Comparison of ENCODE assay signal across 9 cellular contexts in the genomic region with DNA sequence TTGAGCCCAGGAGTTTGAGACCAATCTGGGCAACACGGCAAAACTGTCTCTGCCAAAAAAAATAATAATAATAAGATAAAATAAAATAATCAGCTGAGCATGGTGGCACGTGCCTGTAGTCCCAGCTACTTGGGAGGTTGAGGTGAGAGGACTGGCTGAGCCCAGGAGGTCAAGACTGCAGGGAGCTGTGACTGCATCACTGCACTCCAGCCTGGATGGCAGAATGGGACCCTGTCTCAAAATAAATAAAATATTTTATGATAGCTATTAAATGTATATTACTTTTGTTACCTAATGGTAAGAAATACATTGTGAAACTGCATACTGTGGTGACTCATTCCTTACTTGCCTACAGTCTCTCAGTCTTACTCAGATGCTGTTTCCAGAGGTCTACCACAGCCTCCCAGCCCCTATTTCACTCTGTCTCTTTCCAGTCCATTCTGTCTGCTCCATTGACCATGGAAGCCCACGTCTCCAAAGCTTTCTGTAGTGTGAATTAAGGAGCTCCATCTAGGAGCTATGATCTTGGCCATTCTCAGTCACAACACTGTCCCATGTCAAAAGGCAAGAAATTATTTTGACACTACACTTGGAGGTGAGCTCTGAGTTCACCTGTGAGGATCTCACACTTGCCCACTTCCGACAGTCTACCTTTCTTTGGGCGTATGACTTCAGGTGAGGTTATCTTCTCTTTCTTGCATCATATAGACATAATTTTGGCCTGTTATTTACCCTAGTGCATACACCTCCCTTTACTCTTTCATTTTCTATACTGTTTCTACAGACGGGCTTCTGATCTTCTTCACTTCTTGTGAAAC. TPM values are rescaled to one million over a fixed set of nuclear protein-coding genes. Genes with fewer than 3 reads are reported as not detected.
DNase-seq lines count a peak whose midpoint lies in the region; ATAC-seq and TF ChIP-seq lines count a peak whose summit lies in the region.
"Had no signal": no experiment of that assay in that cellular context is flagged by ENCODE, and none has a peak within 500 bp of the region (broad histone marks: within the 10 kb centered on the region; RNA-seq: fewer than 3 reads in every experiment).

No MANE protein-coding gene starts in this region.

- TF ChIP-seq CTCF in glutamatergic neuron (IDR thresholded peaks at IDR 0.05; ENCODE audit: partially characterized antibody, unreplicated experiment), result no peak

- no peaks in the 10 kb centered on the region for H3K27me3 Mint-ChIP-seq in glutamatergic neuron (ENCODE audit: unreplicated experiment)
- H3K27me3 Mint-ChIP-seq: B cell had no signal

- peak; percentile 96 for ATAC-seq in HG03039 (IDR thresholded peaks at IDR 0.05; ENCODE audit: unreplicated experiment)

- no peaks in the 10 kb centered on the region for H3K36me3 Mint-ChIP-seq in glutamatergic neuron (ENCODE audit: unreplicated experiment)

- H3K27ac Mint-ChIP-seq in glutamatergic neuron (ENCODE audit: unreplicated experiment), result no peak overlapping the region
- H3K27ac Mint-ChIP-seq: B cell had no signal

- peaks cover 3% of the 10 kb centered on the region for H3K9me3 Mint-ChIP-seq in glutamatergic neuron (ENCODE audit: unreplicated experiment)

- H3K4me3 Mint-ChIP-seq in glutamatergic neuron (ENCODE audit: unreplicated experiment), result no peak overlapping the region
- H3K4me3 Mint-ChIP-seq: B cell had no signal

- DNase-seq in activated CD4-positive, alpha-beta T cell treated with anti-CD3 and anti-CD28 coated beads for 4 hours, result peak; percentile 26 to 35
- DNase-seq in activated CD4-positive, alpha-beta T cell treated with anti-CD3 and anti-CD28 coated beads, Interleukin-2, amount 50 U/mL, for 1 hour, result no peak
- DNase-seq in activated CD4-positive, alpha-beta T cell treated with anti-CD3 and anti-CD28 coated beads, Interleukin-2, amount 50 U/mL, for 48 hours, result peak; percentile 33 to 58
- DNase-seq in stimulated activated CD4-positive, alpha-beta T cell treated with anti-CD3 and anti-CD28 coated beads, Interleukin-4, amount 100 ng/mL, for 1 hour, result peak; percentile 24
- DNase-seq in NCI-H2081 (lab: John Stamatoyannopoulos, UW) (no peak), glutamatergic neuron (no peak), NCI-H146 treated with DMSO at 0.1 percent for 48 hours (lab: John Stamatoyannopoulos, UW; ENCODE audit: unreplicated experiment) (no peak)

- peaks cover 12% of the 10 kb centered on the region for H3K4me1 Mint-ChIP-seq in glutamatergic neuron (ENCODE audit: low read depth, unreplicated experiment)

RNA-seq across cellular contexts. Expression of a gene that starts 22.4 kb away (rescaled TPM):
- total RNA-seq in glutamatergic neuron (ENCODE audit: unreplicated experiment), result 45.7 TPM

Comparison
In these comparisons a context has a peak if more than half of its experiments do, and no peak if none do; other contexts are left out.
1. DNase-seq: peak in activated CD4-positive, alpha-beta T cell treated with anti-CD3 and anti-CD28 coated beads for 4 hours (2 of 2), activated CD4-positive, alpha-beta T cell treated with anti-CD3 and anti-CD28 coated beads, Interleukin-2, amount 50 U/mL, for 48 hours (2 of 2) and stimulated activated CD4-positive, alpha-beta T cell treated with anti-CD3 and anti-CD28 coated beads, Interleukin-4, amount 100 ng/mL, for 1 hour (single experiment); none in activated CD4-positive, alpha-beta T cell treated with anti-CD3 and anti-CD28 coated beads, Interleukin-2, amount 50 U/mL, for 1 hour (single experiment), NCI-H2081 (0 of 2), glutamatergic neuron (single experiment) and NCI-H146 treated with DMSO at 0.1 percent for 48 hours (single experiment).